Comparison of ENCODE assay signal across 1 cellular context in the genomic region with DNA sequence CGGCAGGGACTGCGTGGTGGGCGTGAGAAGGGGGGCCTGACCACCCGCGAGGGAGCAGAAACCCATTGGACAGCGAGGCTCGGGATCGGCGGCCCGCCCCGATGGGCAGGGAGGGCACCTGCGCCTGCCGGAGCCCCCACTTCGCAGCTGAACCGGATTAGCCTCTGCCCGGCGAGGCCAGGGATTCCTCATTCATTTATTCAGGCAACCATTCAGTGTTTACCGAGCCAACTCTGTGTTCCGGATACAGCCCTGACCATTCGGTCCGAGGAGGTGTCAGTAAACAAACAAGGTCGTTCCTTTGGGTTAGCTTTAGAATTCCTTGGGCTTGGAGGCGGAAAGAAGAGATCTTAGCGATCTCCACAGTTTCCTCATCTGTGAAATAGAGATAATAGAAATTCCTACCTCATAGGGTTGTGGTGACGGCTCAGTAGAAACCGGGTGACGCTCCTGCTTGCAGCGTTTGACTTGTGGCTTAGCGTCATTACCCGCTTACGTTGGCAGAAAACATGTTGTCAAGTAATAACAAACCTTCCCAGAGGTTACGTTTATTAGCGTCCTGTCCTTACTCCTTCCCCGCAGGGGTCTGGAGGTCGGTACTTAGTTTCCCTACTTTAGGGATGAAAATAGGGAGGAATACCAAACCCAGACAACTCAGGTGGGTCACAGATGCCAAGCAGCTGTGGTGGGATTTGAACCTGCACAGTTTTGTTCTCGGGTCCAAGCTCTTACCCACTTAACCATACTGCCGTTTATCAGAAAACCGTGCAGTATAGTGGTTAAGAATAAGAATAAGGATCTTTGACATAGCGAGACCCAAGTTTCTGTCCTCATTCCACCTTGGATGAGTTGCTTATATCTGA.
TF ChIP-seq lines count a peak whose summit lies in the region.

No MANE protein-coding gene starts in this region.

TF ChIP-seq in GM12878, 131 proteins besides CTCF, POLR2A, EP300 and RAD21 (continued from another document and continues in another):
- TF ChIP-seq, protein P1, sequence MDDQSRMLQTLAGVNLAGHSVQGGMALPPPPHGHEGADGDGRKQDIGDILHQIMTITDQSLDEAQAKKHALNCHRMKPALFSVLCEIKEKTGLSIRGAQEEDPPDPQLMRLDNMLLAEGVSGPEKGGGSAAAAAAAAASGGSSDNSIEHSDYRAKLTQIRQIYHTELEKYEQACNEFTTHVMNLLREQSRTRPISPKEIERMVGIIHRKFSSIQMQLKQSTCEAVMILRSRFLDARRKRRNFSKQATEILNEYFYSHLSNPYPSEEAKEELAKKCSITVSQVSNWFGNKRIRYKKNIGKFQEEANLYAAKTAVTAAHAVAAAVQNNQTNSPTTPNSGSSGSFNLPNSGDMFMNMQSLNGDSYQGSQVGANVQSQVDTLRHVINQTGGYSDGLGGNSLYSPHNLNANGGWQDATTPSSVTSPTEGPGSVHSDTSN (IDR thresholded peaks at IDR 0.05; ENCODE audit: insufficient replicate concordance, low read depth, low read length): no peak
- TF ChIP-seq, protein P2, sequence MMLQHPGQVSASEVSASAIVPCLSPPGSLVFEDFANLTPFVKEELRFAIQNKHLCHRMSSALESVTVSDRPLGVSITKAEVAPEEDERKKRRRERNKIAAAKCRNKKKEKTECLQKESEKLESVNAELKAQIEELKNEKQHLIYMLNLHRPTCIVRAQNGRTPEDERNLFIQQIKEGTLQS (IDR thresholded peaks at IDR 0.05; ENCODE audit: borderline replicate concordance, extremely low read depth, low read depth, low read length): no peak
- TF ChIP-seq, protein P3, sequence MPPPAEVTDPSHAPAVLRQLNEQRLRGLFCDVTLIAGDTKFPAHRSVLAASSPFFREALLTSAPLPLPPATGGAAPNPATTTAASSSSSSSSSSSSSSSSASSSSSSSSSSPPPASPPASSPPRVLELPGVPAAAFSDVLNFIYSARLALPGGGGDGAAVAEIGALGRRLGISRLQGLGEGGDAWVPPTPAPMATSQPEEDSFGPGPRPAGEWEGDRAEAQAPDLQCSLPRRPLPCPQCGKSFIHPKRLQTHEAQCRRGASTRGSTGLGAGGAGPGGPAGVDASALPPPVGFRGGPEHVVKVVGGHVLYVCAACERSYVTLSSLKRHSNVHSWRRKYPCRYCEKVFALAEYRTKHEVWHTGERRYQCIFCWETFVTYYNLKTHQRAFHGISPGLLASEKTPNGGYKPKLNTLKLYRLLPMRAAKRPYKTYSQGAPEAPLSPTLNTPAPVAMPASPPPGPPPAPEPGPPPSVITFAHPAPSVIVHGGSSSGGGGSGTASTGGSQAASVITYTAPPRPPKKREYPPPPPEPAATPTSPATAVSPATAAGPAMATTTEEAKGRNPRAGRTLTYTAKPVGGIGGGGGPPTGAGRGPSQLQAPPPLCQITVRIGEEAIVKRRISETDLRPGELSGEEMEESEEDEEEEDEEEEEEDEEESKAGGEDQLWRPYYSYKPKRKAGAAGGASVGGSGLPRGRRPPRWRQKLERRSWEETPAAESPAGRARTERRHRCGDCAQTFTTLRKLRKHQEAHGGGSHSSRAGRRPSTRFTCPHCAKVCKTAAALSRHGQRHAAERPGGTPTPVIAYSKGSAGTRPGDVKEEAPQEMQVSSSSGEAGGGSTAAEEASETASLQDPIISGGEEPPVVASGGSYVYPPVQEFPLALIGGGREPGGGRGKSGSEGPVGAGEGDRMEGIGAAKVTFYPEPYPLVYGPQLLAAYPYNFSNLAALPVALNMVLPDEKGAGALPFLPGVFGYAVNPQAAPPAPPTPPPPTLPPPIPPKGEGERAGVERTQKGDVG (CRISPR knock-in tag; IDR thresholded peaks at IDR 0.05): no peak
- no peak for TF ChIP-seq ZZZ3 (IDR thresholded peaks at IDR 0.05; ENCODE audit: control insufficient read depth, insufficient read length, low read depth)
- TF ChIP-seq SREBF2 (IDR thresholded peaks at IDR 0.05; ENCODE audit: low read length): peak; percentile 99
- TF ChIP-seq RFX5 (IDR thresholded peaks at IDR 0.05; ENCODE audit: low read depth, low read length): no peak
- TF ChIP-seq, protein P4, sequence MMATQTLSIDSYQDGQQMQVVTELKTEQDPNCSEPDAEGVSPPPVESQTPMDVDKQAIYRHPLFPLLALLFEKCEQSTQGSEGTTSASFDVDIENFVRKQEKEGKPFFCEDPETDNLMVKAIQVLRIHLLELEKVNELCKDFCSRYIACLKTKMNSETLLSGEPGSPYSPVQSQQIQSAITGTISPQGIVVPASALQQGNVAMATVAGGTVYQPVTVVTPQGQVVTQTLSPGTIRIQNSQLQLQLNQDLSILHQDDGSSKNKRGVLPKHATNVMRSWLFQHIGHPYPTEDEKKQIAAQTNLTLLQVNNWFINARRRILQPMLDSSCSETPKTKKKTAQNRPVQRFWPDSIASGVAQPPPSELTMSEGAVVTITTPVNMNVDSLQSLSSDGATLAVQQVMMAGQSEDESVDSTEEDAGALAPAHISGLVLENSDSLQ (IDR thresholded peaks at IDR 0.05): no peak
- no peak for TF ChIP-seq TAF1 (IDR thresholded peaks at IDR 0.05; ENCODE audit: borderline replicate concordance, low read depth, low read length)
- peak; percentile 74; the same call in 1 of the 2 replicates for TF ChIP-seq SMARCA5 (IDR thresholded peaks at IDR 0.05)
- TF ChIP-seq EED (IDR thresholded peaks at IDR 0.05; ENCODE audit: low read depth): peak; percentile 96
- no peak for TF ChIP-seq SUZ12 (IDR thresholded peaks at IDR 0.05; ENCODE audit: unreplicated experiment)
- peak; percentile 66; the same call in 1 of the 2 replicates for TF ChIP-seq GABPA (IDR thresholded peaks at IDR 0.05; ENCODE audit: low read depth)
- TF ChIP-seq SIX5 (IDR thresholded peaks at IDR 0.05; ENCODE audit: low read depth, low read length, severe bottlenecking): no peak
- peak; percentile 80 for TF ChIP-seq NBN (IDR thresholded peaks at IDR 0.05)
- no peak; a peak in 1 of 4 replicates for TF ChIP-seq ETV6 (conservative IDR thresholded peaks at IDR 0.05 in 1 of 2, IDR thresholded peaks at IDR 0.05 in 1 of 2; ENCODE audit: borderline replicate concordance in 1 of 2, low read depth in 1 of 2)
- TF ChIP-seq CREB1 (IDR thresholded peaks at IDR 0.05; ENCODE audit: low read depth): peak; percentile 98
- TF ChIP-seq, protein P5, sequence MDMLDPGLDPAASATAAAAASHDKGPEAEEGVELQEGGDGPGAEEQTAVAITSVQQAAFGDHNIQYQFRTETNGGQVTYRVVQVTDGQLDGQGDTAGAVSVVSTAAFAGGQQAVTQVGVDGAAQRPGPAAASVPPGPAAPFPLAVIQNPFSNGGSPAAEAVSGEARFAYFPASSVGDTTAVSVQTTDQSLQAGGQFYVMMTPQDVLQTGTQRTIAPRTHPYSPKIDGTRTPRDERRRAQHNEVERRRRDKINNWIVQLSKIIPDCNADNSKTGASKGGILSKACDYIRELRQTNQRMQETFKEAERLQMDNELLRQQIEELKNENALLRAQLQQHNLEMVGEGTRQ (IDR thresholded peaks at IDR 0.05; ENCODE audit: borderline replicate concordance, low read depth, low read length): no peak
- TF ChIP-seq HDAC2 (IDR thresholded peaks at IDR 0.05): no peak
- no peak for TF ChIP-seq RBBP5 (conservative IDR thresholded peaks at IDR 0.05)
- no peak for TF ChIP-seq NRF1 (conservative IDR thresholded peaks at IDR 0.05; ENCODE audit: low read depth, low read length)
- no peak for TF ChIP-seq RCOR1 (conservative IDR thresholded peaks at IDR 0.05; ENCODE audit: low read depth, low read length)
- no peak for TF ChIP-seq PAX5 (IDR thresholded peaks at IDR 0.05; ENCODE audit: borderline replicate concordance, low read depth, low read length)
- peak; percentile 56; the same call in 1 of the 2 replicates for TF ChIP-seq LARP7 (IDR thresholded peaks at IDR 0.05)
- no peak for TF ChIP-seq SMC3 (IDR thresholded peaks at IDR 0.05; ENCODE audit: borderline replicate concordance, low read length)
- TF ChIP-seq IKZF1 (conservative IDR thresholded peaks at IDR 0.05): peak; percentile 97
- TF ChIP-seq, protein P6, sequence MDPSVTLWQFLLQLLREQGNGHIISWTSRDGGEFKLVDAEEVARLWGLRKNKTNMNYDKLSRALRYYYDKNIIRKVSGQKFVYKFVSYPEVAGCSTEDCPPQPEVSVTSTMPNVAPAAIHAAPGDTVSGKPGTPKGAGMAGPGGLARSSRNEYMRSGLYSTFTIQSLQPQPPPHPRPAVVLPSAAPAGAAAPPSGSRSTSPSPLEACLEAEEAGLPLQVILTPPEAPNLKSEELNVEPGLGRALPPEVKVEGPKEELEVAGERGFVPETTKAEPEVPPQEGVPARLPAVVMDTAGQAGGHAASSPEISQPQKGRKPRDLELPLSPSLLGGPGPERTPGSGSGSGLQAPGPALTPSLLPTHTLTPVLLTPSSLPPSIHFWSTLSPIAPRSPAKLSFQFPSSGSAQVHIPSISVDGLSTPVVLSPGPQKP (IDR thresholded peaks at IDR 0.05; ENCODE audit: low read depth, low read length): no peak
- TF ChIP-seq ZNF622 (IDR thresholded peaks at IDR 0.05): no peak
- no peak for TF ChIP-seq CHD4 (IDR thresholded peaks at IDR 0.05)
- peak; percentile 98 for TF ChIP-seq IKZF2 (IDR thresholded peaks at IDR 0.05)
- 0 out of 2 replicates have a peak, but pooled peaks have one; percentile 29 for TF ChIP-seq CHD2 (IDR thresholded peaks at IDR 0.05; ENCODE audit: borderline replicate concordance, low read depth, low read length)
- peak; percentile 94 for TF ChIP-seq NR2F1 (conservative IDR thresholded peaks at IDR 0.05)
- TF ChIP-seq ASH2L (IDR thresholded peaks at IDR 0.05; ENCODE audit: borderline replicate concordance, low read depth): no peak
- TF ChIP-seq ZNF384 (IDR thresholded peaks at IDR 0.05; ENCODE audit: borderline replicate concordance, low read depth, low read length): no peak
- TF ChIP-seq SUPT20H (IDR thresholded peaks at IDR 0.05; ENCODE audit: borderline replicate concordance, control insufficient read depth, low read depth, low read length): no peak
- TF ChIP-seq, protein P7, sequence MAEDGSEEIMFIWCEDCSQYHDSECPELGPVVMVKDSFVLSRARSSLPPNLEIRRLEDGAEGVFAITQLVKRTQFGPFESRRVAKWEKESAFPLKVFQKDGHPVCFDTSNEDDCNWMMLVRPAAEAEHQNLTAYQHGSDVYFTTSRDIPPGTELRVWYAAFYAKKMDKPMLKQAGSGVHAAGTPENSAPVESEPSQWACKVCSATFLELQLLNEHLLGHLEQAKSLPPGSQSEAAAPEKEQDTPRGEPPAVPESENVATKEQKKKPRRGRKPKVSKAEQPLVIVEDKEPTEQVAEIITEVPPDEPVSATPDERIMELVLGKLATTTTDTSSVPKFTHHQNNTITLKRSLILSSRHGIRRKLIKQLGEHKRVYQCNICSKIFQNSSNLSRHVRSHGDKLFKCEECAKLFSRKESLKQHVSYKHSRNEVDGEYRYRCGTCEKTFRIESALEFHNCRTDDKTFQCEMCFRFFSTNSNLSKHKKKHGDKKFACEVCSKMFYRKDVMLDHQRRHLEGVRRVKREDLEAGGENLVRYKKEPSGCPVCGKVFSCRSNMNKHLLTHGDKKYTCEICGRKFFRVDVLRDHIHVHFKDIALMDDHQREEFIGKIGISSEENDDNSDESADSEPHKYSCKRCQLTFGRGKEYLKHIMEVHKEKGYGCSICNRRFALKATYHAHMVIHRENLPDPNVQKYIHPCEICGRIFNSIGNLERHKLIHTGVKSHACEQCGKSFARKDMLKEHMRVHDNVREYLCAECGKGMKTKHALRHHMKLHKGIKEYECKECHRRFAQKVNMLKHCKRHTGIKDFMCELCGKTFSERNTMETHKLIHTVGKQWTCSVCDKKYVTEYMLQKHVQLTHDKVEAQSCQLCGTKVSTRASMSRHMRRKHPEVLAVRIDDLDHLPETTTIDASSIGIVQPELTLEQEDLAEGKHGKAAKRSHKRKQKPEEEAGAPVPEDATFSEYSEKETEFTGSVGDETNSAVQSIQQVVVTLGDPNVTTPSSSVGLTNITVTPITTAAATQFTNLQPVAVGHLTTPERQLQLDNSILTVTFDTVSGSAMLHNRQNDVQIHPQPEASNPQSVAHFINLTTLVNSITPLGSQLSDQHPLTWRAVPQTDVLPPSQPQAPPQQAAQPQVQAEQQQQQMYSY (CRISPR knock-in tag; IDR thresholded peaks at IDR 0.05): no peak
- no peak for TF ChIP-seq EGR1 (IDR thresholded peaks at IDR 0.05; ENCODE audit: borderline replicate concordance in 1 of 2, low read depth in 2 of 2, low read length in 2 of 2)
- no peak for TF ChIP-seq KDM1A (IDR thresholded peaks at IDR 0.05; ENCODE audit: borderline replicate concordance)
- 0 out of 2 replicates have a peak, but pooled peaks have one; percentile 77 for TF ChIP-seq CBX5 (IDR thresholded peaks at IDR 0.05; ENCODE audit: low read depth)
- TF ChIP-seq EZH2 (IDR thresholded peaks at IDR 0.05; ENCODE audit: borderline replicate concordance, control insufficient read depth, low read depth, low read length): no peak
- TF ChIP-seq, protein P8, sequence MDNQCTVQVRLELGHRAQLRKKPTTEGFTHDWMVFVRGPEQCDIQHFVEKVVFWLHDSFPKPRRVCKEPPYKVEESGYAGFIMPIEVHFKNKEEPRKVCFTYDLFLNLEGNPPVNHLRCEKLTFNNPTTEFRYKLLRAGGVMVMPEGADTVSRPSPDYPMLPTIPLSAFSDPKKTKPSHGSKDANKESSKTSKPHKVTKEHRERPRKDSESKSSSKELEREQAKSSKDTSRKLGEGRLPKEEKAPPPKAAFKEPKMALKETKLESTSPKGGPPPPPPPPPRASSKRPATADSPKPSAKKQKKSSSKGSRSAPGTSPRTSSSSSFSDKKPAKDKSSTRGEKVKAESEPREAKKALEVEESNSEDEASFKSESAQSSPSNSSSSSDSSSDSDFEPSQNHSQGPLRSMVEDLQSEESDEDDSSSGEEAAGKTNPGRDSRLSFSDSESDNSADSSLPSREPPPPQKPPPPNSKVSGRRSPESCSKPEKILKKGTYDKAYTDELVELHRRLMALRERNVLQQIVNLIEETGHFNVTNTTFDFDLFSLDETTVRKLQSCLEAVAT (IDR thresholded peaks at IDR 0.05): no peak; the same call in 1 of the 2 replicates
- TF ChIP-seq SMAD1 (IDR thresholded peaks at IDR 0.05; ENCODE audit: low read depth, partially characterized antibody): no peak
- peak in 1 of 2 experiments; percentile 61; a peak in 2 of 4 replicates for TF ChIP-seq CEBPB (IDR thresholded peaks at IDR 0.05; ENCODE audit: borderline replicate concordance in 1 of 2, low read depth in 2 of 2, low read length in 2 of 2)
- TF ChIP-seq TCF12 (IDR thresholded peaks at IDR 0.05; ENCODE audit: low read depth, low read length): peak; percentile 61; the same call in 1 of the 2 replicates
- TF ChIP-seq, protein P9, sequence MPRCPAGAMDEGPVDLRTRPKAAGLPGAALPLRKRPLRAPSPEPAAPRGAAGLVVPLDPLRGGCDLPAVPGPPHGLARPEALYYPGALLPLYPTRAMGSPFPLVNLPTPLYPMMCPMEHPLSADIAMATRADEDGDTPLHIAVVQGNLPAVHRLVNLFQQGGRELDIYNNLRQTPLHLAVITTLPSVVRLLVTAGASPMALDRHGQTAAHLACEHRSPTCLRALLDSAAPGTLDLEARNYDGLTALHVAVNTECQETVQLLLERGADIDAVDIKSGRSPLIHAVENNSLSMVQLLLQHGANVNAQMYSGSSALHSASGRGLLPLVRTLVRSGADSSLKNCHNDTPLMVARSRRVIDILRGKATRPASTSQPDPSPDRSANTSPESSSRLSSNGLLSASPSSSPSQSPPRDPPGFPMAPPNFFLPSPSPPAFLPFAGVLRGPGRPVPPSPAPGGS (IDR thresholded peaks at IDR 0.05; ENCODE audit: borderline replicate concordance, insufficient read depth, low read depth, low read length, poor library complexity, severe bottlenecking): peak; percentile 25
- TF ChIP-seq, protein P10, sequence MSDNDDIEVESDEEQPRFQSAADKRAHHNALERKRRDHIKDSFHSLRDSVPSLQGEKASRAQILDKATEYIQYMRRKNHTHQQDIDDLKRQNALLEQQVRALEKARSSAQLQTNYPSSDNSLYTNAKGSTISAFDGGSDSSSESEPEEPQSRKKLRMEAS (IDR thresholded peaks at IDR 0.05; ENCODE audit: low read depth, low read length): no peak
- TF ChIP-seq PML (IDR thresholded peaks at IDR 0.05; ENCODE audit: low read length): peak; percentile 93
